28 cellular contexts compared by ENCODE assay signal in genomic region chr1:47846981-47847380, GRCh38.
"Had no signal": no experiment of that assay in that cellular context is flagged by ENCODE, and none has a peak within 500 bp of the region (broad histone marks: within the 10 kb centered on the region; RNA-seq: fewer than 3 reads in every experiment).

No MANE protein-coding gene starts in this region.

- H3K27me3 ChIP-seq: pancreas, right lobe of liver, sigmoid colon, thyroid gland, tibial nerve, upper lobe of left lung, vagina had no signal

- H3K36me3 ChIP-seq: neutrophil, pancreas, right lobe of liver, sigmoid colon, stomach, thoracic aorta, thyroid gland, tibial nerve, upper lobe of left lung, vagina had no signal

- H3K27ac ChIP-seq: neutrophil, pancreas, psoas muscle, right lobe of liver, sigmoid colon, stomach, thoracic aorta, thyroid gland, tibial nerve, upper lobe of left lung, vagina had no signal

- H3K9me3 ChIP-seq: neutrophil, pancreas, psoas muscle, right lobe of liver, sigmoid colon, stomach, thoracic aorta, thyroid gland, tibial nerve, upper lobe of left lung, vagina had no signal

- H3K4me1 Mint-ChIP-seq: neural crest cell; stimulated activated effector memory CD8-positive, alpha-beta T cell treated with anti-CD3 and anti-CD28 coated beads, Interleukin-12 subunit alpha, Interleukin-12 subunit beta, amount 100 ng/mL, for 72 hours; stimulated activated naive B cell treated with anti-CD40 and anti-IgM and Interleukin-4, amounts not matched to agents 10 μg/mL and 1 μg/mL and 100 μg/mL, for 72 hours had no signal

- H3K36me3 Mint-ChIP-seq: natural killer cell treated with Interleukin-12 subunit alpha and Interleukin-12 subunit beta and Interleukin-15 and Interleukin-18, amount 100 ng/mL, for 72 hours; stimulated activated effector memory CD8-positive, alpha-beta T cell treated with anti-CD3 and anti-CD28 coated beads, Interleukin-12 subunit alpha, Interleukin-12 subunit beta, amount 100 ng/mL, for 72 hours; stimulated activated naive B cell treated with anti-CD40 and anti-IgM and Interleukin-4, amounts not matched to agents 10 μg/mL and 1 μg/mL and 100 μg/mL, for 72 hours had no signal

- FAIRE-seq: pancreas, small intestine, urothelium cell line had no signal

- H3K4me1 ChIP-seq: pancreas, psoas muscle, right lobe of liver, sigmoid colon, stomach, upper lobe of left lung had no signal

- DNase-seq: nephron progenitor cell; nucleus accumbens; pancreas; right cardiac atrium; sigmoid colon; small intestine; stimulated activated CD4-positive, alpha-beta T cell treated with anti-CD3 and anti-CD28 coated beads, Interleukin-15, amount 100 ng/mL, for 24 hours; stimulated activated CD4-positive, alpha-beta T cell treated with anti-CD3 and anti-CD28 coated beads, Interleukin-2, amount 100 ng/mL, for 24 hours; stimulated activated CD4-positive, alpha-beta T cell treated with anti-CD3 and anti-CD28 coated beads, Interleukin-2, amount 100 ng/mL, for 48 hours; stimulated activated CD4-positive, alpha-beta T cell treated with anti-CD3 and anti-CD28 coated beads, Interleukin-4, amount 100 ng/mL, for 24 hours; stimulated activated naive B cell treated with anti-CD40 and anti-IgM and Interleukin-4, amounts not matched to agents 10 μg/mL and 1 μg/mL and 100 μg/mL, for 72 hours; stimulated activated naive CD4-positive, alpha-beta T cell treated with Interleukin-2 at 50 U/mL for 16 hours; stomach; thyroid gland; trophoblast cell had no signal

- H3K27ac Mint-ChIP-seq: natural killer cell treated with Interleukin-12 subunit alpha and Interleukin-12 subunit beta and Interleukin-15 and Interleukin-18, amount 100 ng/mL, for 72 hours; nephron progenitor cell; stimulated activated effector memory CD8-positive, alpha-beta T cell treated with anti-CD3 and anti-CD28 coated beads, Interleukin-12 subunit alpha, Interleukin-12 subunit beta, amount 100 ng/mL, for 72 hours; stimulated activated naive B cell treated with anti-CD40 and anti-IgM and Interleukin-4, amounts not matched to agents 10 μg/mL and 1 μg/mL and 100 μg/mL, for 72 hours; stimulated activated naive CD8-positive, alpha-beta T cell treated with anti-CD3 and anti-CD28 coated beads, Interleukin-15, Interleukin-2, amounts not matched to agents 100 ng/mL and 50 ng/mL, for 24 hours had no signal

- ATAC-seq: natural killer cell treated with Interleukin-12 subunit alpha and Interleukin-12 subunit beta and Interleukin-15 and Interleukin-18, amount 100 ng/mL, for 72 hours; pancreas; psoas muscle; right cardiac atrium; right lobe of liver; stimulated activated effector memory CD8-positive, alpha-beta T cell treated with anti-CD3 and anti-CD28 coated beads, Interleukin-12 subunit alpha, Interleukin-12 subunit beta, amount 100 ng/mL, for 72 hours; stimulated activated naive B cell treated with anti-CD40 and anti-IgM and Interleukin-4, amounts not matched to agents 10 μg/mL and 1 μg/mL and 100 μg/mL, for 72 hours had no signal

- H3K4me3 Mint-ChIP-seq: natural killer cell treated with Interleukin-12 subunit alpha and Interleukin-12 subunit beta and Interleukin-15 and Interleukin-18, amount 100 ng/mL, for 72 hours; neural crest cell; stimulated activated effector memory CD8-positive, alpha-beta T cell treated with anti-CD3 and anti-CD28 coated beads, Interleukin-12 subunit alpha, Interleukin-12 subunit beta, amount 100 ng/mL, for 72 hours; stimulated activated naive B cell treated with anti-CD40 and anti-IgM and Interleukin-4, amounts not matched to agents 10 μg/mL and 1 μg/mL and 100 μg/mL, for 72 hours; stimulated activated naive CD8-positive, alpha-beta T cell treated with anti-CD3 and anti-CD28 coated beads, Interleukin-15, Interleukin-2, amounts not matched to agents 100 ng/mL and 50 ng/mL, for 24 hours had no signal

- H3K27me3 Mint-ChIP-seq: progenitor cell of endocrine pancreas had no signal

- H3K4me3 ChIP-seq: pancreas, psoas muscle, right lobe of liver, sigmoid colon, stomach, thoracic aorta, thyroid gland, tibial nerve, upper lobe of left lung, vagina had no signal

- H3K9me3 Mint-ChIP-seq: natural killer cell treated with Interleukin-12 subunit alpha and Interleukin-12 subunit beta and Interleukin-15 and Interleukin-18, amount 100 ng/mL, for 72 hours; nephron progenitor cell; neural crest cell; stimulated activated effector memory CD8-positive, alpha-beta T cell treated with anti-CD3 and anti-CD28 coated beads, Interleukin-12 subunit alpha, Interleukin-12 subunit beta, amount 100 ng/mL, for 72 hours; stimulated activated naive B cell treated with anti-CD40 and anti-IgM and Interleukin-4, amounts not matched to agents 10 μg/mL and 1 μg/mL and 100 μg/mL, for 72 hours; stimulated activated naive CD8-positive, alpha-beta T cell treated with anti-CD3 and anti-CD28 coated beads, Interleukin-15, Interleukin-2, amounts not matched to agents 100 ng/mL and 50 ng/mL, for 24 hours had no signal
